21 cellular contexts compared by ENCODE assay signal in the genomic region with DNA sequence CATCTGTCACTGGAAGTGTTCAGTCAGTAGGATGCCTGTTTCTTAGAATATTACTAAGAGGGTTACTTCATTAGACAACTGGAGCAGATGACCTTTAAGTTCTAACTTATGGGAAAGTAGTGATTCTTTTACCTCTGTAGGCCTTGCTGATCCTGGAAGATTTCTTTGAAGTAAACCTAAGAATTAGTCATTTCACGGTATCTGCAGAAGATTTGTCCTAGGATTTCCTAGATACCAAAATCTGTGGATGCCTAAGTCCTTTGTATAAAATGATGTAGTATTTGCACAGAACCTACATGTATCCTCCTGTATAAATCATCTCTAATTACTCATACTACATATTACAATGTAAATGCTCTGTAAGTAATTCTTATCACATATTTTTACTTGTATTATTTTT.
"Had no signal": no experiment of that assay in that cellular context is flagged by ENCODE, and none has a peak within 500 bp of the region (broad histone marks: within the 10 kb centered on the region; RNA-seq: fewer than 3 reads in every experiment).

No MANE protein-coding gene starts in this region.

- ATAC-seq: activated T-cell treated with anti-CD3 and anti-CD28 coated beads, Interleukin-2, amount 50 U/mL, for 4 hours; upper lobe of right lung had no signal

- H3K36me3 ChIP-seq: upper lobe of right lung had no signal

- DNase-seq: activated CD4-positive, alpha-beta T cell treated with anti-CD3 and anti-CD28 coated beads, Interleukin-2, amount 10 ng/mL, durations not matched to agents 7 days and 5 days; activated CD8-positive, alpha-beta memory T cell treated with anti-CD3 and anti-CD28 coated beads, Interleukin-2, amount 50 U/mL, for 4 hours; activated effector memory CD4-positive, alpha-beta T cell treated with anti-CD3 and anti-CD28 coated beads, Interleukin-2, amount 50 U/mL, for 16 hours; activated naive CD4-positive, alpha-beta T cell treated with anti-CD3 and anti-CD28 coated beads, Interleukin-2, amount 50 U/mL, for 16 hours; activated T-cell treated with anti-CD3 and anti-CD28 coated beads, Interleukin-2, amount 50 U/mL, for 4 hours; aorta; cerebellar nuclear complex; cortex of kidney; effector CD4-positive, alpha-beta T cell; foreskin fibroblast; glutamatergic neuron; hippocampal formation; midbrain; stimulated activated CD4-positive, alpha-beta T cell treated with anti-CD3 and anti-CD28 coated beads, Interleukin-12 subunit alpha, Interleukin-12 subunit beta, amount 100 ng/mL, for 4 hours; stimulated activated CD4-positive, alpha-beta T cell treated with anti-CD3 and anti-CD28 coated beads, Interleukin-1b, Interleukin-23, amount 100 ng/mL, for 48 hours; stimulated activated CD8-positive, alpha-beta memory T cell treated with anti-CD3 and anti-CD28 coated beads, Interleukin-4, amount 100 ng/mL, for 48 hours; stimulated activated naive CD4-positive, alpha-beta T cell; upper lobe of right lung had no signal

- H3K27ac Mint-ChIP-seq: activated CD4-positive, alpha-beta T cell treated with anti-CD3 and anti-CD28 coated beads, Interleukin-2, amount 10 ng/mL, durations not matched to agents 7 days and 5 days; nephron had no signal

- FAIRE-seq: islet of Langerhans had no signal

- H3K27me3 ChIP-seq: upper lobe of right lung had no signal

- H3K27ac ChIP-seq: upper lobe of right lung had no signal

- H3K9me3 ChIP-seq: upper lobe of right lung had no signal

- H3K4me3 Mint-ChIP-seq: activated CD4-positive, alpha-beta T cell treated with anti-CD3 and anti-CD28 coated beads, Interleukin-2, amount 10 ng/mL, durations not matched to agents 7 days and 5 days; activated T-cell treated with anti-CD3 and anti-CD28 coated beads, Interleukin-2, amount 50 U/mL, for 4 hours; nephron had no signal

- H3K4me3 ChIP-seq: lung, upper lobe of right lung had no signal
